ENCODE assay signal across 9 cellular contexts in the genomic region with DNA sequence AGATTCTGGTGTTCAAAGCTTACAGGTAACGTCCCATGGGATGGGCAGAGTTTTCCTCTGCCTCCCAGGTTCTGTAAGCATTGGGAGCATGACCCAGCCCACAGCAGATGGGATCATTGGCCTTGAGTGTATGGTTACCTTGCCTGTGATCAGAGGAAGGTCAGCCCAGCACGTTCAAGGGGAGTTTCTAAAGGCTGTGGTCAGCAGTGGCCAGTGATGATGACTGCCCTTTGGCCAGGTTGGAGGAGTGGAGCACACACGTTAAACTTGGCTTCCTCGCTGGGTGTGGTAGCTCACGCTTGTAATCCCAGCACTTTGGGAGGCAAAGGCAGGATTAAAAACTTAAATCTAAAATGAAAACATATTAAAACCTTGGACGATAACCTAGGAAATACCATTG. TPM values are rescaled to one million over a fixed set of nuclear protein-coding genes. Genes with fewer than 3 reads are reported as not detected.
"Had no signal": no experiment of that assay in that cellular context is flagged by ENCODE, and none has a peak within 500 bp of the region (broad histone marks: within the 10 kb centered on the region; RNA-seq: fewer than 3 reads in every experiment).

No MANE protein-coding gene starts in this region.

RNA-seq across cellular contexts. Expression of gene LGALS9C, which starts 51.8 kb away (rescaled TPM):
- total RNA-seq: OCI-LY7, PC-3, Right ventricle myocardium inferior, Right ventricle myocardium superior, RPMI7951, SJCRH30, SJSA1, SK-MEL-5 had no signal
- polyA plus RNA-seq: SK-N-SH had no signal
